Comparison of ENCODE assay signal across 8 cellular contexts in the genomic region with DNA sequence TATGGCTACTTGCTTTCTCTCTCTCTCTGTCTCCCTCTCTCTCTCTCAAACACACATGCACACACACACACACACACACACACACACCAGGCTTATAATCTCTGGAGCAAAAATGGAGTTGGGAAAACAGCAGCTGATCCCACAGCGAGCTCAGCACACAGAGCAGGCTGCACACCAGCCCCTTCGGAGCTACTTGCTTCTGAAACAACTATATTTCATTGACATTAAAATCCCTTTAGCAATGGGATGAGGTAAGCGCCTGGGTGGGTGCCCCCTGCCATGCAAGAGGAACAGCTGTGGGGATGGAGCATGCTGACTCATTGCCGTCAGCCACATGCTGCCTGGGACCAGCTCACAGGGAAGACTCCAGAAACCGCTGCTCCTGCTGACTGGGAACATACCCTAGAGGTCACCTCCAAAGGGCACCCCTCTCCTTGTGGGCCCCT. TPM values are rescaled to one million over a fixed set of nuclear protein-coding genes. Genes with fewer than 3 reads are reported as not detected.
DNase-seq lines count a peak whose midpoint lies in the region; ATAC-seq and TF ChIP-seq lines count a peak whose summit lies in the region.

No MANE protein-coding gene starts in this region.

- H3K27ac ChIP-seq in esophagus muscularis mucosa (replicated peaks in 1 of 4) (no peak overlapping the region), OCI-LY7 (ENCODE audit: low read depth, low read length, poor library complexity, severe bottlenecking) (no peak overlapping the region)
- no peak overlapping the region for H3K27ac ChIP-seq in CD8-positive, alpha-beta memory T cell (ENCODE audit: low read depth, low read length)

- DNase-seq in H7 = peak; percentile 47
- DNase-seq in NOMO-1 treated with dmso at 0.1 percent for 144 hours (lab: John Stamatoyannopoulos, UW; ENCODE audit: unreplicated experiment) = peak; percentile 55
- DNase-seq in esophagus muscularis mucosa (ENCODE audit: extremely low spot score) = peak; percentile 93
- DNase-seq in nucleus accumbens (lab: John Stamatoyannopoulos, UW) = peak in 53 of 56 donors; percentile 4 to 89 (median 55)
- DNase-seq in CD8-positive, alpha-beta memory T cell = no peak
- no peak for DNase-seq in OCI-M1 (lab: John Stamatoyannopoulos, UW)
- DNase-seq in OCI-LY7 (ENCODE audit: low spot score) = no peak

- H3K9me3 Mint-ChIP-seq in CD8-positive, alpha-beta memory T cell = no peaks in the 10 kb centered on the region

- intact Hi-C loops in esophagus muscularis mucosa (cut with DNase I) = no loop called here
- intact Hi-C loops in OCI-LY7 (cut with micrococcal nuclease; ENCODE audit: unreplicated experiment) = no loop called here

- ATAC-seq in HG02763 (IDR thresholded peaks at IDR 0.05; ENCODE audit: unreplicated experiment) = no peak

- H3K4me1 Mint-ChIP-seq in CD8-positive, alpha-beta memory T cell = peaks cover 4 to 7% (median 6%) of the 10 kb centered on the region in 3 donors

- H3K4me1 ChIP-seq in esophagus muscularis mucosa (peaks cover 0 to 16% (median 11%) of the 10 kb centered on the region in 4 donors), OCI-LY7 (ENCODE audit: insufficient read depth, low read length, poor library complexity, severe bottlenecking) (no peaks in the 10 kb centered on the region)
- no peaks in the 10 kb centered on the region for H3K4me1 ChIP-seq in CD8-positive, alpha-beta memory T cell (ENCODE audit: insufficient read depth, low read length)

- H3K27me3 Mint-ChIP-seq in CD8-positive, alpha-beta memory T cell = no peaks in the 10 kb centered on the region

- POLR2A ChIA-PET in CD8-positive, alpha-beta memory T cell (lab: Charles Lee) = no interaction called here
- POLR2A ChIA-PET in OCI-LY7 (lab: Charles Lee) = interaction anchor here (0.6 kb wide), 2 partner anchors 143 to 1050 kb away, joined by 4 to 5 read pairs; no protein-coding TSS in a partner anchor

- CTCF ChIA-PET in CD8-positive, alpha-beta memory T cell (lab: Charles Lee) = interaction anchor here (1.7 kb wide), 1 partner anchor 14 kb away, joined by 6 read pairs; no protein-coding TSS in a partner anchor
- CTCF ChIA-PET in OCI-LY7 (lab: Charles Lee; ENCODE audit: unreplicated experiment) = no interaction called here

- no TSS peak for BruUV-seq in OCI-LY7 (replicated peaks; lab: Mats Ljungman, UMichigan)

- no peaks in the 10 kb centered on the region for H4K20me1 ChIP-seq in OCI-LY7 (ENCODE audit: insufficient read depth, low read length)

- H3K4me3 ChIP-seq in H7 (ENCODE audit: insufficient read depth, low read depth, low read length) (no peak overlapping the region), esophagus muscularis mucosa (no peak overlapping the region), OCI-LY7 (ENCODE audit: low read depth, low read length, poor library complexity, severe bottlenecking) (no peak overlapping the region)
- no peak overlapping the region for H3K4me3 ChIP-seq in CD8-positive, alpha-beta memory T cell (ENCODE audit: low read length)

- H3K4me3 Mint-ChIP-seq in CD8-positive, alpha-beta memory T cell = no peak overlapping the region

- peaks cover 10 to 31% (median 15%) of the 10 kb centered on the region in 3 donors for H3K36me3 Mint-ChIP-seq in CD8-positive, alpha-beta memory T cell

- TF ChIP-seq CTCF in esophagus muscularis mucosa (IDR thresholded peaks at IDR 0.05) (no peak), OCI-LY7 (conservative IDR thresholded peaks at IDR 0.05; ENCODE audit: low read length) (no peak)

- whole genome bisulfite sequencing in esophagus muscularis mucosa = 62% methylated on average over 5 of the region's 5 CpGs

- TF ChIP-seq POLR2A in esophagus muscularis mucosa (IDR thresholded peaks at IDR 0.05; ENCODE audit: low read depth) = no peak

- H3K79me2 ChIP-seq in OCI-LY7 (ENCODE audit: insufficient read depth, low read depth, low read length) = no peaks in the 10 kb centered on the region

- no peaks in the 10 kb centered on the region for H3K9me2 ChIP-seq in OCI-LY7 (ENCODE audit: insufficient read depth, low read length)

- H3K36me3 ChIP-seq in H7 (replicated peaks; ENCODE audit: control insufficient read depth, insufficient read depth, low read length) = peaks cover 4% of the 10 kb centered on the region
- H3K36me3 ChIP-seq in esophagus muscularis mucosa = no peaks in the 10 kb centered on the region
- H3K36me3 ChIP-seq in CD8-positive, alpha-beta memory T cell (ENCODE audit: insufficient read depth, low read length) = no peaks in the 10 kb centered on the region
- no peaks in the 10 kb centered on the region for H3K36me3 ChIP-seq in OCI-LY7 (ENCODE audit: insufficient read depth, low read length)

- no peak overlapping the region for H2AFZ ChIP-seq in OCI-LY7 (ENCODE audit: low read length)

- peak overlapping the region in 1 of 8 donors; percentile 93 for H3K27ac Mint-ChIP-seq in CD8-positive, alpha-beta memory T cell

- H3K9me3 ChIP-seq in esophagus muscularis mucosa (no peaks in the 10 kb centered on the region), OCI-LY7 (ENCODE audit: low read length) (no peaks in the 10 kb centered on the region)
- H3K9me3 ChIP-seq in CD8-positive, alpha-beta memory T cell (ENCODE audit: low read length) = no peaks in the 10 kb centered on the region

- TF ChIP-seq EP300 in esophagus muscularis mucosa (IDR thresholded peaks at IDR 0.05) = no peak

- H3K4me2 ChIP-seq in OCI-LY7 (ENCODE audit: low read length) = no peak overlapping the region

- H3K27me3 ChIP-seq in H7 (ENCODE audit: control insufficient read depth, insufficient read depth, low read length) (no peaks in the 10 kb centered on the region), esophagus muscularis mucosa (no peaks in the 10 kb centered on the region)
- no peaks in the 10 kb centered on the region for H3K27me3 ChIP-seq in CD8-positive, alpha-beta memory T cell (ENCODE audit: insufficient read depth, low read length, poor library complexity, severe bottlenecking)

RNA-seq across cellular contexts. Expression of gene B3GNT5, which starts 45.7 kb away (rescaled TPM):
- 3.0 and 3.7 TPM in 2 replicates for total RNA-seq in H7 (2014; rRNA removed; shearing (Covaris generic))
- 10 to 100 TPM in 1 of 4 donors, 1 to 10 TPM in 3; 2.1 to 11.3 (median 5.2) TPM for total RNA-seq in esophagus muscularis mucosa
- 10 to 100 TPM in 1 of 2 experiments, 1 to 10 TPM in 1; 10.0 TPM for total RNA-seq in CD8-positive, alpha-beta memory T cell
- not detected for polyA plus RNA-seq in CD8-positive, alpha-beta memory T cell
- total RNA-seq in OCI-LY7 (2014; rRNA removed; shearing (Covaris generic)) = not detected in 2 replicates
- total RNA-seq in OCI-LY7 (2022) = 0.11 TPM in 1 of 2 replicates, not detected in the other

Comparison
In these comparisons a context has a peak if more than half of its experiments do, and no peak if none do; other contexts are left out.
1. DNase-seq: peak in H7 (single experiment), NOMO-1 treated with dmso at 0.1 percent for 144 hours (single experiment), esophagus muscularis mucosa (single experiment) and nucleus accumbens (53 of 56); none in CD8-positive, alpha-beta memory T cell (0 of 5), OCI-M1 (single experiment) and OCI-LY7 (single experiment).